20 cellular contexts compared by ENCODE assay signal in the genomic region with DNA sequence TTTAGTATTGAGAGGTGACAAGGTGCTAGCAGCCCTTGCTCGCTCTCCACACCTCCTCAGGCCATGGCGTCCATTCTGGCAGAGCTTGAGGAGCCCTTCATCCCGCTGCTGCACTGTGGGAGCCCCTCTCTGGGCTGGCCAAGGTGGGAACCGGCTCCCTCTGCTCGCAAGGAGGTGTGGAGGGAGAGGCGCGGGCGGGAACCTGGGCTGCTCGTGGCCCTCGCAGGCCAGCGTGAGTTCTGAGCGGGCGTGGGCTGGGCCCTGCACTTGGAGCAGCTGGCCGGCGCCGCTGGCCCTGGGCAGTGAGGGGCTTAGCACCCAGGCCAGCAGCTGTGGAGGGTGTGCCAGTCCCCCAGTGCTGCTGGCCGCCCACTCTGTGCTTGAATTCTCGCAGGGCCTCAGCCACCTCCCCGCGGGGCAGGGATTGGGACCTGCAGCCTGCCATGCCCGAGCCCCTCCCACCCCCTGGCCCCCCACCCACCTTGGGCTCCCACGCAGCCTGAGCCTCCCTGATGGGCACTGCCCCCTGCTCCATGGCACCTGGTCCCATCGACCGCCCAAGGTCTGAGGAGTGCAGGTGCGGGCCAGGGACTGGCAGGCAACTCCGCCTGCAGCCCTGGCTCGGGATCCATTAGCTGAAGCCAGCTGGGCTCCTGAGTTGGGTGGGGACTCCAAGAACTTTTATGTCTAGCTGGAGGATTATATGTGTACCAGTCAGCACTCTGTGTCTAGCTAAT.
DNase-seq lines count a peak whose midpoint lies in the region; ATAC-seq and TF ChIP-seq lines count a peak whose summit lies in the region.
"Had no signal": no experiment of that assay in that cellular context is flagged by ENCODE, and none has a peak within 500 bp of the region (broad histone marks: within the 10 kb centered on the region; RNA-seq: fewer than 3 reads in every experiment).

No MANE protein-coding gene starts in this region.

- H3K4ac ChIP-seq in neuronal stem cell (ENCODE audit: low read length): no peak overlapping the region

- CTCF ChIA-PET in RWPE1 (lab: Yijun Ruan, JAX): interaction anchor here (0.9 kb wide), 1 partner anchor 10 kb away, joined by 3 read pairs; no protein-coding TSS in a partner anchor

- no peaks in the 10 kb centered on the region for H3K27me3 Mint-ChIP-seq in chondrocyte (ENCODE audit: low read depth)
- H3K27me3 Mint-ChIP-seq: B cell; CD4-positive, CD25-positive, alpha-beta regulatory T cell had no signal

- no CpG with 5 or more reads among the region's 27 CpGs for WGBS in neuronal stem cell (ENCODE audit: extremely low coverage in 2 of 2, insufficient read length in 2 of 2, insufficient replicate concordance in 1 of 2), 2 donors

- no peak overlapping the region for H3K14ac ChIP-seq in neuronal stem cell (ENCODE audit: low read length)

- peak overlapping the region in 1 of 2 donors; percentile 65 for H3K4me3 ChIP-seq in neuronal stem cell (ENCODE audit: low read length in 2 of 2)
- H3K4me3 ChIP-seq: BLaER1, GM23338 had no signal

- no peak overlapping the region for H3K27ac ChIP-seq in neuronal stem cell (replicated peaks; ENCODE audit: low read length)
- H3K27ac ChIP-seq in RWPE1: no peak overlapping the region
- H3K27ac ChIP-seq: 22Rv1, BLaER1, C4-2B had no signal

- H2BK15ac ChIP-seq in neuronal stem cell (ENCODE audit: low read length): no peak overlapping the region

- no peak overlapping the region for H3K23ac ChIP-seq in neuronal stem cell (ENCODE audit: low read depth, low read length, poor library complexity)

- H3K79me1 ChIP-seq in neuronal stem cell (ENCODE audit: low read depth, low read length): no peaks in the 10 kb centered on the region

- no peak overlapping the region for H3K4me2 ChIP-seq in neuronal stem cell (ENCODE audit: insufficient read depth, low read length, poor library complexity, severe bottlenecking)
- H3K4me2 ChIP-seq: BLaER1, GM23338 had no signal

- H3K36me3 ChIP-seq in neuronal stem cell (replicated peaks in 1 of 2; ENCODE audit: control insufficient read depth in 2 of 2, insufficient read depth in 2 of 2, low read length in 2 of 2): no peaks in the 10 kb centered on the region
- H3K36me3 ChIP-seq: BLaER1 had no signal

- H3K4me1 Mint-ChIP-seq in chondrocyte (ENCODE audit: low read depth): no peaks in the 10 kb centered on the region
- H3K4me1 Mint-ChIP-seq in stimulated activated effector memory CD8-positive, alpha-beta T cell treated with anti-CD3 and anti-CD28 coated beads, Interleukin-12 subunit alpha, Interleukin-12 subunit beta, amount 100 ng/mL, for 72 hours: no peaks in the 10 kb centered on the region
- H3K4me1 Mint-ChIP-seq: B cell; CD4-positive, CD25-positive, alpha-beta regulatory T cell had no signal

- no peak overlapping the region for H4K91ac ChIP-seq in neuronal stem cell (ENCODE audit: low read depth, low read length, poor library complexity)

- H4K8ac ChIP-seq in neuronal stem cell (ENCODE audit: low read depth, low read length): no peak overlapping the region

- H2BK120ac ChIP-seq in neuronal stem cell (ENCODE audit: low read depth, low read length): no peak overlapping the region

- peak; percentile 13 for ATAC-seq in stimulated activated effector memory CD8-positive, alpha-beta T cell treated with anti-CD3 and anti-CD28 coated beads, Interleukin-12 subunit alpha, Interleukin-12 subunit beta, amount 100 ng/mL, for 72 hours
- ATAC-seq in GM19035 (IDR thresholded peaks at IDR 0.05; ENCODE audit: unreplicated experiment) (no peak), omental fat pad (ENCODE audit: low FRiP score) (no peak)
- ATAC-seq: CD8-positive, alpha-beta T cell; GM23338; HCT116 had no signal

- H3K27me3 ChIP-seq in neuronal stem cell (ENCODE audit: control insufficient read depth in 3 of 3, insufficient read depth in 3 of 3, low read depth in 1 of 3, low read length in 3 of 3): no peaks in the 10 kb centered on the region
- H3K27me3 ChIP-seq: BLaER1 had no signal

- no peak overlapping the region for H2AK5ac ChIP-seq in neuronal stem cell (ENCODE audit: low read depth, low read length)

- no peak overlapping the region for H3K18ac ChIP-seq in neuronal stem cell (ENCODE audit: low read length)

- no peaks in the 10 kb centered on the region for H3K4me1 ChIP-seq in neuronal stem cell (ENCODE audit: control insufficient read depth in 2 of 2, insufficient read depth in 1 of 2, low read depth in 1 of 2, low read length in 2 of 2)
- H3K4me1 ChIP-seq: BLaER1, Caco-2 had no signal

- H3K9ac ChIP-seq in neuronal stem cell (ENCODE audit: low read depth, low read length, poor library complexity): no peak overlapping the region
- H3K9ac ChIP-seq: BLaER1 had no signal

- DNase-seq in activated gamma-delta T cell (lab: John Stamatoyannopoulos, UW): peak; percentile 5
- DNase-seq in activated gamma-delta T cell treated with Interleukin-2 at 50 U/mL for 16 hours: no peak
- peak; percentile 82 for DNase-seq in chondrocyte (ENCODE audit: low spot score)
- DNase-seq in neuronal stem cell (ENCODE audit: low spot score): no peak
- DNase-seq in stimulated activated effector memory CD8-positive, alpha-beta T cell treated with anti-CD3 and anti-CD28 coated beads, Interleukin-12 subunit alpha, Interleukin-12 subunit beta, amount 100 ng/mL, for 72 hours (ENCODE audit: low spot score in 2 of 2): no peak
- no peak for DNase-seq in omental fat pad (ENCODE audit: low spot score)
- no peak for DNase-seq in RWPE1 (ENCODE audit: low spot score)
- DNase-seq: Caco-2; CD4-positive, CD25-positive, alpha-beta regulatory T cell; CD8-positive, alpha-beta T cell; DMS153; DND-41; H9 had no signal

- peak overlapping the region; percentile 39 for H2BK5ac ChIP-seq in neuronal stem cell (ENCODE audit: low read length)

- no peak overlapping the region for H3K27ac Mint-ChIP-seq in chondrocyte (ENCODE audit: unreplicated experiment)
- no peak overlapping the region for H3K27ac Mint-ChIP-seq in stimulated activated effector memory CD8-positive, alpha-beta T cell treated with anti-CD3 and anti-CD28 coated beads, Interleukin-12 subunit alpha, Interleukin-12 subunit beta, amount 100 ng/mL, for 72 hours
- H3K27ac Mint-ChIP-seq: B cell; CD4-positive, CD25-positive, alpha-beta regulatory T cell; CD8-positive, alpha-beta T cell; GM23338; H9 had no signal

- H3K9me3 Mint-ChIP-seq in chondrocyte (ENCODE audit: low read depth): no peaks in the 10 kb centered on the region
- peaks cover 3% of the 10 kb centered on the region for H3K9me3 Mint-ChIP-seq in stimulated activated effector memory CD8-positive, alpha-beta T cell treated with anti-CD3 and anti-CD28 coated beads, Interleukin-12 subunit alpha, Interleukin-12 subunit beta, amount 100 ng/mL, for 72 hours
- H3K9me3 Mint-ChIP-seq: CD8-positive, alpha-beta T cell had no signal

- no peak overlapping the region for H3K4me3 Mint-ChIP-seq in chondrocyte (ENCODE audit: unreplicated experiment)
- no peak overlapping the region for H3K4me3 Mint-ChIP-seq in stimulated activated effector memory CD8-positive, alpha-beta T cell treated with anti-CD3 and anti-CD28 coated beads, Interleukin-12 subunit alpha, Interleukin-12 subunit beta, amount 100 ng/mL, for 72 hours
- H3K4me3 Mint-ChIP-seq: B cell; CD8-positive, alpha-beta T cell; GM23338; H9 had no signal

- no peak for TF ChIP-seq CTCF in chondrocyte (IDR thresholded peaks at IDR 0.05)
- TF ChIP-seq CTCF in omental fat pad (IDR thresholded peaks at IDR 0.05): no peak
- no peak for TF ChIP-seq CTCF in RWPE1 (conservative IDR thresholded peaks at IDR 0.05; ENCODE audit: low read depth)

- H2AFZ ChIP-seq in neuronal stem cell (ENCODE audit: low read length): no peak overlapping the region
- H2AFZ ChIP-seq: GM23338 had no signal

- no peaks in the 10 kb centered on the region for H3K36me3 Mint-ChIP-seq in chondrocyte (ENCODE audit: low read depth)
- no peaks in the 10 kb centered on the region for H3K36me3 Mint-ChIP-seq in stimulated activated effector memory CD8-positive, alpha-beta T cell treated with anti-CD3 and anti-CD28 coated beads, Interleukin-12 subunit alpha, Interleukin-12 subunit beta, amount 100 ng/mL, for 72 hours
- H3K36me3 Mint-ChIP-seq: CD4-positive, CD25-positive, alpha-beta regulatory T cell; CD8-positive, alpha-beta T cell had no signal

- no peak overlapping the region for H2BK12ac ChIP-seq in neuronal stem cell (ENCODE audit: low read length)

- H3K9me3 ChIP-seq in neuronal stem cell (replicated peaks in 1 of 2; ENCODE audit: control insufficient read depth in 2 of 2, insufficient read depth in 1 of 2, low read depth in 1 of 2, low read length in 2 of 2): peaks cover 0 to 4% of the 10 kb centered on the region in 2 donors
- H3K9me3 ChIP-seq: BLaER1, Caco-2 had no signal

- POLR2A ChIA-PET in RWPE1 (lab: Yijun Ruan, JAX; ENCODE audit: low non-redundant PET): no interaction called here

Comparison
In these comparisons a context has a peak if more than half of its experiments do, and no peak if none do; other contexts are left out.
1. DNase-seq: peak in activated gamma-delta T cell (single experiment) and chondrocyte (single experiment); none in activated gamma-delta T cell treated with Interleukin-2 at 50 U/mL for 16 hours (single experiment), neuronal stem cell (single experiment), stimulated activated effector memory CD8-positive, alpha-beta T cell treated with anti-CD3 and anti-CD28 coated beads, Interleukin-12 subunit alpha, Interleukin-12 subunit beta, amount 100 ng/mL, for 72 hours (0 of 2), omental fat pad (single experiment) and RWPE1 (single experiment).